Comparison of ENCODE assay signal across 9 cellular contexts in the genomic region with DNA sequence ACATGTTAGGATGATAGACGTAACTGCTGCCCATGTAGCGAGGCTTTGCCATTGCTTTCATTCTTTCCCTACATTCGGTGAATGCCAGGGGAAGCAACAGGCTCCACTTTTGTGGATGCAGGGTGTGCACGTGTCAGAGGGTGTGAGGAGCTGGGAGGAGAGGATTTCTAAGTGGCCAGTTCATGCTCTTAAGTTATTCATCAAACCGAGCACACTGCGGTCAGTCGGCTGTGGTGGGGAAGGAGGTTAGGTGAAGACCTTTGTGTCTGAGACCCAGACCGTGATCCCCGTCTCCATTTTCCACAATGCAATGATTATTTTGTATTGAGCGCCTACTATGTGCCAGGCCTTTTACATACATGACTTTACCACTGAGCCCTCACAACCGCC.
A peak's percentile ranks its signal among the peaks of the same experiment; 100 is the strongest.
DNase-seq lines count a peak whose midpoint lies in the region; ATAC-seq, FAIRE-seq and TF ChIP-seq lines count a peak whose summit lies in the region.
"Had no signal": no experiment of that assay in that cellular context is flagged by ENCODE, and none has a peak within 500 bp of the region (broad histone marks: within the 10 kb centered on the region; RNA-seq: fewer than 3 reads in every experiment).

No MANE protein-coding gene starts in this region.

- no peaks in the 10 kb centered on the region for H3K36me3 Mint-ChIP-seq in chondrocyte (ENCODE audit: low read depth)

- no peaks in the 10 kb centered on the region for H3K9me3 Mint-ChIP-seq in chondrocyte (ENCODE audit: low read depth)

- TF ChIP-seq CTCF in A549 (IDR thresholded peaks at IDR 0.05) (no peak), chondrocyte (IDR thresholded peaks at IDR 0.05) (no peak)

- CTCF ChIA-PET in A549 (lab: Yijun Ruan, JAX), result no interaction called here

- no peaks in the 10 kb centered on the region for H3K4me1 ChIP-seq in A549
- H3K4me1 ChIP-seq in mesodermal cell (ENCODE audit: control insufficient read depth, insufficient read depth, low read length, poor library complexity, severe bottlenecking), result peaks cover 16% of the 10 kb centered on the region

- peak overlapping the region; percentile 70 for H3K4me3 ChIP-seq in A549
- peak overlapping the region; percentile 93 for H3K4me3 ChIP-seq in mesodermal cell (ENCODE audit: extremely low read depth, insufficient read depth, low read length, poor library complexity, severe bottlenecking)

- H3K27me3 Mint-ChIP-seq in chondrocyte (ENCODE audit: low read depth), result no peaks in the 10 kb centered on the region

- peaks cover 33% of the 10 kb centered on the region for H3K4me1 Mint-ChIP-seq in chondrocyte (ENCODE audit: low read depth)

- no peak for TF ChIP-seq POLR2A in A549 (IDR thresholded peaks at IDR 0.05; ENCODE audit: low read length)

- POLR2A ChIA-PET in A549 (lab: Yijun Ruan, JAX), result no interaction called here

- H3K27ac ChIP-seq in A549, result peak overlapping the region in 1 of 2 experiments; percentile 88; a peak in 3 of 6 replicates
- H3K27ac ChIP-seq in mesodermal cell (ENCODE audit: low read depth, low read length, severe bottlenecking), result peak overlapping the region; percentile 57

- 59% methylated on average over 10 of the region's 11 CpGs for WGBS in A549 (ENCODE audit: missing lambda C conversion rate)
- 40 to 50% methylated on average over 5 to 6 of the region's 11 CpGs for WGBS in mesodermal cell (ENCODE audit: insufficient coverage in 2 of 2), 2 experiments

- no peak for TF ChIP-seq EP300 in A549 (IDR thresholded peaks at IDR 0.05)

- no peaks in the 10 kb centered on the region for H3K9me3 ChIP-seq in A549
- no peaks in the 10 kb centered on the region for H3K9me3 ChIP-seq in mesodermal cell (ENCODE audit: control insufficient read depth, low read length)

- peak overlapping the region; percentile 69 for H3K4me3 Mint-ChIP-seq in chondrocyte (ENCODE audit: unreplicated experiment)

- peak overlapping the region; percentile 92 for H3K4me2 ChIP-seq in A549

- H3K27ac Mint-ChIP-seq in chondrocyte (ENCODE audit: unreplicated experiment), result peak overlapping the region; percentile 66

- DNase-seq in A549 (ENCODE audit: low read depth in 1 of 2, low spot score in 1 of 2), result peak in 1 of 2 experiments; percentile 11
- peak; percentile 20 for DNase-seq in HK-2 (ENCODE audit: unreplicated experiment)
- no peak for DNase-seq in chondrocyte (ENCODE audit: low spot score)
- no peak for DNase-seq in AML-193 (lab: John Stamatoyannopoulos, UW)
- no peak for DNase-seq in putamen (ENCODE audit: low spot score)

- H3K36me3 ChIP-seq in mesodermal cell (ENCODE audit: control insufficient read depth, insufficient read depth, low read length), result no peaks in the 10 kb centered on the region

- no peak for FAIRE-seq in A549 (lab: Jason Lieb, UNC)
- FAIRE-seq: colon had no signal

- peak in 1 of 2 experiments; percentile 14; a peak in 2 of 6 replicates for ATAC-seq in A549
- ATAC-seq in GM19455 (IDR thresholded peaks at IDR 0.05; ENCODE audit: unreplicated experiment), result no peak
- no peak for ATAC-seq in GM21786 (IDR thresholded peaks at IDR 0.05; ENCODE audit: unreplicated experiment)

- no peak for TF ChIP-seq RAD21 in A549 (conservative IDR thresholded peaks at IDR 0.05 in 1 of 2, IDR thresholded peaks at IDR 0.05 in 1 of 2)

TF ChIP-seq in A549, 52 proteins besides CTCF, POLR2A, EP300 and RAD21:
- TF ChIP-seq, protein P1, sequence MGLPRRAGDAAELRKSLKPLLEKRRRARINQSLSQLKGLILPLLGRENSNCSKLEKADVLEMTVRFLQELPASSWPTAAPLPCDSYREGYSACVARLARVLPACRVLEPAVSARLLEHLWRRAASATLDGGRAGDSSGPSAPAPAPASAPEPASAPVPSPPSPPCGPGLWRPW (IDR thresholded peaks at IDR 0.05), result no peak
- TF ChIP-seq ZNF302 (CRISPR knock-in tag; IDR thresholded peaks at IDR 0.05) (no peak), HDAC2 (IDR thresholded peaks at IDR 0.05) (no peak), ZSCAN20 (CRISPR knock-in tag; IDR thresholded peaks at IDR 0.05) (no peak), POLR2AphosphoS2 (conservative IDR thresholded peaks at IDR 0.05; ENCODE audit: low read length) (no peak), CBX2 (IDR thresholded peaks at IDR 0.05; ENCODE audit: borderline replicate concordance, low read depth) (no peak)
- TF ChIP-seq, protein P2, sequence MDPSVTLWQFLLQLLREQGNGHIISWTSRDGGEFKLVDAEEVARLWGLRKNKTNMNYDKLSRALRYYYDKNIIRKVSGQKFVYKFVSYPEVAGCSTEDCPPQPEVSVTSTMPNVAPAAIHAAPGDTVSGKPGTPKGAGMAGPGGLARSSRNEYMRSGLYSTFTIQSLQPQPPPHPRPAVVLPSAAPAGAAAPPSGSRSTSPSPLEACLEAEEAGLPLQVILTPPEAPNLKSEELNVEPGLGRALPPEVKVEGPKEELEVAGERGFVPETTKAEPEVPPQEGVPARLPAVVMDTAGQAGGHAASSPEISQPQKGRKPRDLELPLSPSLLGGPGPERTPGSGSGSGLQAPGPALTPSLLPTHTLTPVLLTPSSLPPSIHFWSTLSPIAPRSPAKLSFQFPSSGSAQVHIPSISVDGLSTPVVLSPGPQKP (IDR thresholded peaks at IDR 0.05; ENCODE audit: low read depth, low read length), result no peak
- TF ChIP-seq, protein P3, sequence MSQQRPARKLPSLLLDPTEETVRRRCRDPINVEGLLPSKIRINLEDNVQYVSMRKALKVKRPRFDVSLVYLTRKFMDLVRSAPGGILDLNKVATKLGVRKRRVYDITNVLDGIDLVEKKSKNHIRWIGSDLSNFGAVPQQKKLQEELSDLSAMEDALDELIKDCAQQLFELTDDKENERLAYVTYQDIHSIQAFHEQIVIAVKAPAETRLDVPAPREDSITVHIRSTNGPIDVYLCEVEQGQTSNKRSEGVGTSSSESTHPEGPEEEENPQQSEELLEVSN (IDR thresholded peaks at IDR 0.05; ENCODE audit: borderline replicate concordance, low read depth), result no peak
